In the genomic region with DNA sequence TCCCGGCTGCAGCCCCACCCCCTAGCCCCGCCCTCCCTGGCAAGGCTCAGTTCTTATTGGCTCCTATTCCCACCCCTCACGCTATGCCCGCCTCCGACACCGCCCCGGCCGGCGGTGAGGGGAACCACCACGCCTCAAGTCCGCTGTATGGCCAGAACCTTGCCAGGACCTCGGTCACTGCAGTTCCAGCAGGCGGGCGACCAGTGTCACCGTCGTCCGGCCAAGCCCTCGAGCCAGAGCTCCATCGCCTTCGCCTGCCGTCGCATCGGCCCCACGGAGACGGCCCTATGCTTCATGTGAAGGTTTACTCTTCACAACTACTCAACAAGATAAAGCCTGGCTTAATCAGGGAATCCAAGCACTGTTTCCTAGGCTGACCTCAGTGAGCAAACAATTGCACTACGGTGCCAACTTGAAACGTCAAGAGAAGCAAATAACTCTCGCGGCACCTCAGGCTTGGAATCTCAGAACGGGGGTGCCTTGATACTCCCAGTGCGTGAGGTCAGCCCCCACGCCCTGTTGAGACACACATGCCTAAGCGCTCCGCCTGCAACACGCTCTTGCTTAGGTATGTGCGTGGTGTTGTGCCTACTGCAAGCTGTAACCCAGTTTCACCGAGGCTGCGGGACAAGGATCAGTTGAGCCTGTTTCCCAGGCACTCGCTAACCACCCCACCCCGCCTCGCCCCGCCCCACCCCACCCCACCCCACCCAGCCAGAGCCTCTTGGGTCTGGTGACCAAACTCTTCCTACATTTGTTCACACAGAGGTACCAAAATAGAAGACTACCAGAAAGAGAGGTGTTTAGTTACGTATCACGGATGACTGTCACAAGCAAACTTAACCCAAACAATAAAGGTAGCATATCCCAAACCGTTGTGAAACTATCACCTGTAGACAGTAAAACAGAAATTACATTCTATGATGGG, we compare ENCODE assay signal across 8 cellular contexts.
A peak's percentile ranks its signal among the peaks of the same experiment; 100 is the strongest.
DNase-seq lines count a peak whose midpoint lies in the region; ATAC-seq and TF ChIP-seq lines count a peak whose summit lies in the region.

No MANE protein-coding gene starts in this region.

- no peaks in the 10 kb centered on the region for H3K36me3 ChIP-seq in ACC112 (ENCODE audit: insufficient read depth, low read length)

- H3K27me3 ChIP-seq in ACC112 (ENCODE audit: insufficient read depth, low read length): peaks cover 12% of the 10 kb centered on the region

- TF ChIP-seq CTCF in coronary artery (IDR thresholded peaks at IDR 0.05): peak; percentile 26

- ATAC-seq in GM18858 (IDR thresholded peaks at IDR 0.05; ENCODE audit: unreplicated experiment): peak; percentile 90
- peak; percentile 98 for ATAC-seq in HG03066 (IDR thresholded peaks at IDR 0.05; ENCODE audit: low read depth, unreplicated experiment)

- H3K27ac ChIP-seq in ACC112 (ENCODE audit: low read depth, low read length) (peak overlapping the region; percentile 58; the same call in 1 of the 2 replicates), coronary artery (peak overlapping the region; percentile 54 to 86)

- H3K4me3 ChIP-seq in ACC112 (ENCODE audit: low read depth, low read length): peak overlapping the region; percentile 84
- H3K4me3 ChIP-seq in coronary artery: peak overlapping the region; percentile 86

- H3K4me1 ChIP-seq in ACC112 (ENCODE audit: control insufficient read depth, insufficient read depth, low read length, unreplicated experiment): peaks cover 4% of the 10 kb centered on the region

- peak; percentile 69 to 82 for DNase-seq in NCI-H446 (lab: John Stamatoyannopoulos, UW)
- peak; percentile 88 for DNase-seq in activated CD4-positive, alpha-beta T cell treated with anti-CD3 and anti-CD28 coated beads for 48 hours
- DNase-seq in coronary artery (ENCODE audit: low spot score): peak; percentile 96
- DNase-seq in left kidney (ENCODE audit: low read depth, low spot score): peak; percentile 95
- peak; percentile 68 to 88 (median 76) for DNase-seq in stimulated activated CD4-positive, alpha-beta T cell treated with anti-CD3 and anti-CD28 coated beads, Interleukin-1b, Interleukin-23, amount 100 ng/mL, for 24 hours (ENCODE audit: low read depth in 4 of 4, low spot score in 1 of 4)

- no peaks in the 10 kb centered on the region for H3K79me2 ChIP-seq in ACC112 (ENCODE audit: control insufficient read depth, insufficient read depth, low read length, unreplicated experiment)

- H2AFZ ChIP-seq in ACC112 (ENCODE audit: low read length, unreplicated experiment): peak overlapping the region; percentile 88

Comparison
In these comparisons a context has a peak if more than half of its experiments do, and no peak if none do; other contexts are left out.
1. Peak in every context shown above with its lines: DNase-seq, ATAC-seq, H3K4me3 ChIP-seq and H3K27ac ChIP-seq.